1 cellular context compared by ENCODE assay signal in genomic region chr11:12050470-12050891, GRCh38.
TF ChIP-seq lines count a peak whose summit lies in the region.

No MANE protein-coding gene starts in this region.

TF ChIP-seq in GM23338, 12 proteins besides CTCF, POLR2A, EP300 and RAD21 (continued from another document):
- TF ChIP-seq ZNF462 (CRISPR knock-in tag; IDR thresholded peaks at IDR 0.05) (no peak), ETS1 (IDR thresholded peaks at IDR 0.05) (no peak), EZH2 (IDR thresholded peaks at IDR 0.05; ENCODE audit: low read depth, unreplicated experiment) (no peak), JUNB (IDR thresholded peaks at IDR 0.05; ENCODE audit: unreplicated experiment) (no peak), ZNF114 (CRISPR knock-in tag; IDR thresholded peaks at IDR 0.05) (no peak), NANOG (IDR thresholded peaks at IDR 0.05; ENCODE audit: borderline replicate concordance) (no peak), REST (IDR thresholded peaks at IDR 0.05; ENCODE audit: unreplicated experiment) (no peak)
